In genomic region chr6:84033523-84034451, GRCh38 we compare ENCODE assay signal across 8 cellular contexts. TPM values are rescaled to one million over a fixed set of nuclear protein-coding genes. Genes with fewer than 3 reads are reported as not detected.
DNase-seq lines count a peak whose midpoint lies in the region; ATAC-seq, FAIRE-seq and TF ChIP-seq lines count a peak whose summit lies in the region.

MRAP2 (plus strand) TSS chr6:84033772; CDS start chr6:84055319, 21,547 bp downstream.

- H3K36me3 Mint-ChIP-seq in chondrocyte (ENCODE audit: low read depth): peaks cover 4% of the 10 kb centered on the region

- peak within 1 kb of the TSS in 7 of 11 experiments; percentile 13 to 58 (median 42); a peak in 9 of 22 replicates for H3K9ac ChIP-seq in BLaER1 treated with 17β-estradiol and CSF1 and Interleukin-3, amounts not matched to agents 10 nM and 100 nM

- no peaks in the 10 kb centered on the region for H3K9me3 Mint-ChIP-seq in chondrocyte (ENCODE audit: low read depth)

- no peaks in the 10 kb centered on the region for H3K36me3 ChIP-seq in BLaER1 treated with 17β-estradiol and CSF1 and Interleukin-3, amounts not matched to agents 10 nM and 100 nM
- H3K36me3 ChIP-seq in lower lobe of right lung (no peaks in the 10 kb centered on the region), tibial artery (no peaks in the 10 kb centered on the region)

- DNase-seq in NCI-H345 (lab: John Stamatoyannopoulos, UW): peak; percentile 58
- DNase-seq in chondrocyte (ENCODE audit: low spot score): no peak
- DNase-seq in lower lobe of right lung: peak; percentile 55
- DNase-seq in tibial artery: peak in 1 of 2 donors; percentile 70
- DNase-seq in stimulated activated CD4-positive, alpha-beta T cell treated with anti-CD3 and anti-CD28 coated beads, Interleukin-2, amount 100 ng/mL, for 48 hours: no peak
- DNase-seq in D721Med (ENCODE audit: insufficient read length, low spot score): no peak

- FAIRE-seq in D721Med (lab: Jason Lieb, UNC): no peak

- peak within 1 kb of the TSS; percentile 80 for H3K4me3 Mint-ChIP-seq in chondrocyte (ENCODE audit: unreplicated experiment)

- H3K4me2 ChIP-seq in BLaER1 treated with 17β-estradiol and CSF1 and Interleukin-3, amounts not matched to agents 10 nM and 100 nM: peak within 1 kb of the TSS; percentile 76 to 87 (median 83)

- H3K27me3 Mint-ChIP-seq in chondrocyte (ENCODE audit: low read depth): no peaks in the 10 kb centered on the region

- H3K9me3 ChIP-seq in BLaER1 treated with 17β-estradiol and CSF1 and Interleukin-3, amounts not matched to agents 10 nM and 100 nM (replicated peaks in 1 of 11): peaks cover 0 to 19% (median 4%) of the 10 kb centered on the region in 11 experiments; a peak in 9 of 22 replicates
- no peaks in the 10 kb centered on the region for H3K9me3 ChIP-seq in lower lobe of right lung
- H3K9me3 ChIP-seq in tibial artery: no peaks in the 10 kb centered on the region

- peak; percentile 58 for ATAC-seq in GM21390 (IDR thresholded peaks at IDR 0.05; ENCODE audit: unreplicated experiment)
- ATAC-seq in lower lobe of right lung: peak; percentile 80 to 85

- H3K27me3 ChIP-seq in BLaER1 treated with 17β-estradiol and CSF1 and Interleukin-3, amounts not matched to agents 10 nM and 100 nM: peaks cover 23 to 33% (median 29%) of the 10 kb centered on the region in 11 experiments
- H3K27me3 ChIP-seq in lower lobe of right lung (ENCODE audit: low read depth) (peaks cover 10% of the 10 kb centered on the region), tibial artery (no peaks in the 10 kb centered on the region)

- H4K20me1 ChIP-seq in BLaER1 treated with 17β-estradiol and CSF1 and Interleukin-3, amounts not matched to agents 10 nM and 100 nM: no peaks in the 10 kb centered on the region

- H3K27ac ChIP-seq in BLaER1 treated with 17β-estradiol and CSF1 and Interleukin-3, amounts not matched to agents 10 nM and 100 nM: no peak within 1 kb of the TSS
- H3K27ac ChIP-seq in lower lobe of right lung (no peak within 1 kb of the TSS), tibial artery (peak within 1 kb of the TSS; percentile 78 to 89)

- TF ChIP-seq CTCF in chondrocyte (IDR thresholded peaks at IDR 0.05): peak; percentile 13
- TF ChIP-seq CTCF in lower lobe of right lung (IDR thresholded peaks at IDR 0.05): no peak
- TF ChIP-seq CTCF in tibial artery (IDR thresholded peaks at IDR 0.05): no peak
- no peak for TF ChIP-seq CTCF in D721Med (IDR thresholded peaks at IDR 0.05; ENCODE audit: insufficient read depth, missing control alignments)

- peaks cover 48% of the 10 kb centered on the region for H3K4me1 Mint-ChIP-seq in chondrocyte (ENCODE audit: low read depth)

- peak within 1 kb of the TSS; percentile 50 to 69 (median 58) for H3K4me3 ChIP-seq in BLaER1 treated with 17β-estradiol and CSF1 and Interleukin-3, amounts not matched to agents 10 nM and 100 nM
- H3K4me3 ChIP-seq in lower lobe of right lung (peak within 1 kb of the TSS; percentile 56), tibial artery (peak within 1 kb of the TSS; percentile 68 to 76)

- peaks cover 0 to 5% (median 0%) of the 10 kb centered on the region in 10 experiments; a peak in 1 of 20 replicates for H3K4me1 ChIP-seq in BLaER1 treated with 17β-estradiol and CSF1 and Interleukin-3, amounts not matched to agents 10 nM and 100 nM
- H3K4me1 ChIP-seq in lower lobe of right lung (peaks cover 6% of the 10 kb centered on the region), tibial artery (peaks cover 0 to 69% (median 30%) of the 10 kb centered on the region in 4 donors)

- no peak within 1 kb of the TSS for H3K27ac Mint-ChIP-seq in chondrocyte (ENCODE audit: unreplicated experiment)

- intact Hi-C loops in lower lobe of right lung (cut with DNase I) (no loop called here), tibial artery (cut with DNase I; ENCODE audit: low total_unique reads) (loop anchor here (10.0 kb wide), 1 partner anchor 49 kb away; no protein-coding TSS in a partner anchor)

RNA-seq across cellular contexts. Expression of gene MRAP2, which starts in this region (rescaled TPM):
- total RNA-seq in chondrocyte (17.6 to 47.0 TPM (median 19.5 TPM) in 3 replicates), lower lobe of right lung (0.74 TPM)

Comparison
In these comparisons a context has a peak if more than half of its experiments do, and no peak if none do; other contexts are left out.
1. RNA of gene MRAP2 (total RNA-seq): 17.6 to 47.0 TPM in chondrocyte; 0.74 TPM in lower lobe of right lung (single experiment); every median in the first group is over 10 times any median in the second.
2. Peak in DNase-seq, ATAC-seq and H3K4me3 ChIP-seq in lower lobe of right lung; RNA of the gene not detected or under 1 TPM.
3. H3K27ac ChIP-seq: peak in tibial artery (2 of 2); none in BLaER1 treated with 17β-estradiol and CSF1 and Interleukin-3, amounts not matched to agents 10 nM and 100 nM (0 of 11) and lower lobe of right lung (single experiment).
4. Peak in every context shown above with its lines, with median percentiles within 50 percentile points of each other: H3K4me3 ChIP-seq.